ENCODE assay signal across 8 cellular contexts in genomic region chr19:3572855-3573161, GRCh38. TPM values are rescaled to one million over a fixed set of nuclear protein-coding genes. Genes with fewer than 3 reads are reported as not detected.
DNase-seq lines count a peak whose midpoint lies in the region; ATAC-seq and TF ChIP-seq lines count a peak whose summit lies in the region.

HMG20B (plus strand) TSS chr19:3572944; CDS start chr19:3573310, 366 bp downstream.

- DNase-seq in GM12865 (ENCODE audit: low read depth) = no peak
- DNase-seq in SK-MEL-5 (ENCODE audit: low read depth, low spot score) = no peak
- no peak for DNase-seq in fibroblast of the aortic adventitia (ENCODE audit: low read depth)
- no peak for DNase-seq in ovary
- no peak for DNase-seq in RPMI8226

- H3K4me1 ChIP-seq in ovary (ENCODE audit: insufficient read depth) = peaks cover 12% of the 10 kb centered on the region

- H3K27ac ChIP-seq in ovary = peak within 1 kb of the TSS in 1 of 2 donors; percentile 35

- in situ Hi-C loops in SK-MEL-5 (cut with HindIII; ENCODE audit: low pct_unique_long_range_greater_than_20kb, low sequenced_read_pairs) = no loop called here

- no peak for TF ChIP-seq CTCF in GM12865 (IDR thresholded peaks at IDR 0.05; ENCODE audit: insufficient read depth, low read depth, low read length, missing control alignments)
- no peak for TF ChIP-seq CTCF in fibroblast of the aortic adventitia (IDR thresholded peaks at IDR 0.05; ENCODE audit: insufficient read depth, low read length)
- no peak for TF ChIP-seq CTCF in ovary (IDR thresholded peaks at IDR 0.05)

- WGBS in ovary, 3 donors = 0 to 2% (median 1%) methylated on average over 10 to 30 of the region's 30 CpGs

- intact Hi-C loops in ovary (cut with DNase I) = no loop called here

- H3K4me3 ChIP-seq in GM12865 (ENCODE audit: low read depth, low read length) = peak within 1 kb of the TSS; percentile 97
- peak within 1 kb of the TSS; percentile 81 for H3K4me3 ChIP-seq in fibroblast of the aortic adventitia (ENCODE audit: low read depth, low read length)
- H3K4me3 ChIP-seq in ovary = peak within 1 kb of the TSS; percentile 92

- no peak for ATAC-seq in HG03280 (IDR thresholded peaks at IDR 0.05; ENCODE audit: unreplicated experiment)
- ATAC-seq in HG03175 (IDR thresholded peaks at IDR 0.05; ENCODE audit: unreplicated experiment) = no peak
- ATAC-seq in GM18502 (IDR thresholded peaks at IDR 0.05; ENCODE audit: poor library complexity, unreplicated experiment) = no peak

- no peak for TF ChIP-seq POLR2A in ovary (IDR thresholded peaks at IDR 0.05)

- H3K9me3 ChIP-seq in ovary = no peaks in the 10 kb centered on the region

- H3K27me3 ChIP-seq in ovary = no peaks in the 10 kb centered on the region

- H3K36me3 ChIP-seq in ovary = no peaks in the 10 kb centered on the region

- TF ChIP-seq EP300 in ovary (IDR thresholded peaks at IDR 0.05) = no peak

RNA-seq across cellular contexts. Expression of gene HMG20B, which starts in this region (rescaled TPM):
- total RNA-seq in SK-MEL-5 (2014; rRNA removed; shearing (Covaris generic)) = 550 and 588 TPM in 2 replicates
- polyA plus RNA-seq in SK-MEL-5 (2015; cell fraction: cytosol; rRNA removed) = 1,015 and 1,089 TPM in 2 replicates
- polyA plus RNA-seq in SK-MEL-5 (2015; cell fraction: nucleus; rRNA removed) = 1,678 and 1,969 TPM in 2 replicates
- total RNA-seq in fibroblast of the aortic adventitia (ENCODE audit: low replicate concordance) (56.6 and 219 TPM in 2 replicates), ovary (100 to 1,000 TPM in 1 of 7 donors, 10 to 100 TPM in 6; 44.5 to 109 (median 60.3) TPM)
- 10 to 100 TPM; 33.2 to 71.0 TPM for polyA plus RNA-seq in ovary
